ENCODE assay signal across 13 cellular contexts in the genomic region with DNA sequence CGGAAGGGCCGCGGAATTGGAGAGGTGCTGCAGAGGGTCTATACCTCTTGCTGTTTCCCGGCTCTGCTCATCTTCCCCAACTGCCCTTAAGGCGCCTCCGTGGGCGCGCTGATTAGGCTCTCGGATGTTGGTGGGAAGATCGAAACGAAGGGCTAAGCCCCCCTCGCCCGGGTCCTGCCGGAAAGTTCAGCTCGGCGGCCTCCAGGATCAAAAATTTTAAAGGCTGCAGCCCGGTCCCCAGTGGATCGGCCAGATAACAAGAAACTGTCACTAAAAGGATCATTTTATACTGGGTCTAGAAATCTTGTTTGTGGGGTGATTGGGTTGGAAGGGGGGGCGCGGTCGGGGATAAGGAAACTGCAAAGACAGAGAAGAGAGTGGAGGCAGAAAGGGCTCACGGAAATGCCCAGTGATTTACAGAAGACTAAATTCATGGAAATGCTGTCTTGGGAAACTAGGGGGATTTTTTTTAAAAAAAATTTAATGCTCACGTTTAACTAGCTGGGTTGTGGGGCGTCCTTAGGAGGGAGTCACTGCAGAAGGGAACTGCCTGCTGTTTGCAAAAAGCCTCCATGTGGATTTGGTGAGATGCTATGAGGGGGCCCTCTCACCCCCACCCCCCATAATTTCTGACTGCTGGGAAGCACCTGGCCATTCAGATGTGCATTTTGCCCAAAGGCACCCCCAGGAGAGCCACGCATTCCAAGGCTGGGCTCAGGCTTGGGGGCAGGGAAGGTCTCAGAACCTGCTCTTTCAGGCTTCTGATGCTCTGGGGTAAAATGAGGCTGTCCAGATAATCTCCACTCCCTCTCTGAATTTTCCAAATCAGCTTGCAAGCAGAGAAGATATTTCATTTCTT. TPM values are rescaled to one million over a fixed set of nuclear protein-coding genes. Genes with fewer than 3 reads are reported as not detected.
DNase-seq lines count a peak whose midpoint lies in the region; ATAC-seq and TF ChIP-seq lines count a peak whose summit lies in the region.
"Had no signal": no experiment of that assay in that cellular context is flagged by ENCODE, and none has a peak within 500 bp of the region (broad histone marks: within the 10 kb centered on the region; RNA-seq: fewer than 3 reads in every experiment).

No MANE protein-coding gene starts in this region.

- H3K36me3 Mint-ChIP-seq in Caco-2 (ENCODE audit: insufficient read depth, unreplicated experiment) = peaks cover 66% of the 10 kb centered on the region
- no peaks in the 10 kb centered on the region for H3K36me3 Mint-ChIP-seq in activated CD8-positive, alpha-beta memory T cell treated with anti-CD3 and anti-CD28 coated beads, Interleukin-2, amount 10 ng/mL, durations not matched to agents 7 days and 5 days

- H3K9me3 ChIP-seq in Caco-2 = no peaks in the 10 kb centered on the region
- no peaks in the 10 kb centered on the region for H3K9me3 ChIP-seq in Peyer's patch
- no peaks in the 10 kb centered on the region for H3K9me3 ChIP-seq in left lung
- no peaks in the 10 kb centered on the region for H3K9me3 ChIP-seq in sigmoid colon
- H3K9me3 ChIP-seq: mucosa of descending colon had no signal

- no peak for TF ChIP-seq EP300 in sigmoid colon (IDR thresholded peaks at IDR 0.05)

- intact Hi-C loops in Caco-2 (cut with micrococcal nuclease; ENCODE audit: unreplicated experiment) (loop anchor here (2.0 kb wide), 1 partner anchor 17 kb away; no protein-coding TSS in a partner anchor), left lung (cut with DNase I) (no loop called here), sigmoid colon (cut with DNase I) (no loop called here)

- 3 to 6% methylated on average over 25 of the region's 25 CpGs for WGBS in sigmoid colon, 2 donors

- DNase-seq in Caco-2 (no peak), Peyer's patch (no peak), left lung (no peak), sigmoid colon (no peak), NOMO-1 treated with dmso at 0.1 percent for 144 hours (lab: John Stamatoyannopoulos, UW; ENCODE audit: unreplicated experiment) (no peak)
- DNase-seq in activated CD8-positive, alpha-beta memory T cell treated with anti-CD3 and anti-CD28 coated beads, Interleukin-2, amount 10 ng/mL, durations not matched to agents 7 days and 5 days = no peak
- DNase-seq: stimulated activated CD4-positive, alpha-beta T cell treated with anti-CD3 and anti-CD28 coated beads, Interleukin-2, amount 100 ng/mL, for 24 hours; substantia nigra had no signal

- H3K36me3 ChIP-seq in Caco-2 (ENCODE audit: control insufficient read depth, insufficient read depth, low read length) (peaks cover 6% of the 10 kb centered on the region), Peyer's patch (no peaks in the 10 kb centered on the region), left lung (no peaks in the 10 kb centered on the region), sigmoid colon (no peaks in the 10 kb centered on the region)

- H3K27ac Mint-ChIP-seq in Caco-2 (ENCODE audit: unreplicated experiment) = peak overlapping the region; percentile 66
- no peak overlapping the region for H3K27ac Mint-ChIP-seq in activated CD8-positive, alpha-beta memory T cell treated with anti-CD3 and anti-CD28 coated beads, Interleukin-2, amount 10 ng/mL, durations not matched to agents 7 days and 5 days

- peak overlapping the region; percentile 52 for H3K4me3 Mint-ChIP-seq in Caco-2 (ENCODE audit: unreplicated experiment)
- no peak overlapping the region for H3K4me3 Mint-ChIP-seq in activated CD8-positive, alpha-beta memory T cell treated with anti-CD3 and anti-CD28 coated beads, Interleukin-2, amount 10 ng/mL, durations not matched to agents 7 days and 5 days

- H3K4me3 ChIP-seq in Caco-2 (ENCODE audit: low read depth, low read length) (peak overlapping the region; percentile 34), Peyer's patch (peak overlapping the region; percentile 4 to 77 (median 46)), left lung (peak overlapping the region; percentile 7 to 27), sigmoid colon (peak overlapping the region in 3 of 4 donors; percentile 7 to 40 (median 33))
- H3K4me3 ChIP-seq: mucosa of descending colon had no signal

- H3K27ac ChIP-seq in Peyer's patch = peak overlapping the region in 3 of 4 donors; percentile 84 to 98 (median 92)
- no peak overlapping the region for H3K27ac ChIP-seq in left lung
- H3K27ac ChIP-seq in sigmoid colon = no peak overlapping the region

- ATAC-seq in left lung (no peak), HG02870 (IDR thresholded peaks at IDR 0.05; ENCODE audit: unreplicated experiment) (no peak), HG02759 (IDR thresholded peaks at IDR 0.05; ENCODE audit: unreplicated experiment) (no peak)
- ATAC-seq in activated CD8-positive, alpha-beta memory T cell treated with anti-CD3 and anti-CD28 coated beads, Interleukin-2, amount 10 ng/mL, durations not matched to agents 7 days and 5 days = no peak

- TF ChIP-seq CTCF in Caco-2 (IDR thresholded peaks at IDR 0.05; ENCODE audit: insufficient read depth in 1 of 2, low read depth in 1 of 2, low read length in 1 of 2, severe bottlenecking in 1 of 2, unreplicated experiment in 1 of 2) (no peak), Peyer's patch (IDR thresholded peaks at IDR 0.05) (no peak), left lung (IDR thresholded peaks at IDR 0.05) (no peak), sigmoid colon (IDR thresholded peaks at IDR 0.05) (no peak)

- H3K9me3 Mint-ChIP-seq in Caco-2 (ENCODE audit: unreplicated experiment) = no peaks in the 10 kb centered on the region
- no peaks in the 10 kb centered on the region for H3K9me3 Mint-ChIP-seq in activated CD8-positive, alpha-beta memory T cell treated with anti-CD3 and anti-CD28 coated beads, Interleukin-2, amount 10 ng/mL, durations not matched to agents 7 days and 5 days (ENCODE audit: low read depth)

- POLR2A ChIA-PET in Caco-2 (lab: Charles Lee) = interaction anchor here (0.5 to 1.9 kb wide), 5 partner anchors 8 to 155 kb away, joined by 4 to 16 read pairs (median 4); partner anchors contain the start of gene CDX2

- H3K27me3 ChIP-seq in Caco-2 (replicated peaks; ENCODE audit: control insufficient read depth, insufficient read depth, low read length) (no peaks in the 10 kb centered on the region), Peyer's patch (peaks cover 7 to 11% of the 10 kb centered on the region in 2 donors), left lung (peaks cover 96 to 100% of the 10 kb centered on the region in 2 donors), sigmoid colon (peaks cover 56 to 100% (median 68%) of the 10 kb centered on the region in 3 donors)

- BruUV-seq in Caco-2 (replicated peaks; lab: Mats Ljungman, UMichigan) = no TSS peak

- TF ChIP-seq POLR2A in Peyer's patch (IDR thresholded peaks at IDR 0.05) = no peak
- TF ChIP-seq POLR2A in sigmoid colon (IDR thresholded peaks at IDR 0.05) = no peak

- H3K4me1 ChIP-seq in Caco-2 (peaks cover 79% of the 10 kb centered on the region), Peyer's patch (peaks cover 0 to 47% (median 12%) of the 10 kb centered on the region in 4 donors), left lung (peaks cover 13 to 24% of the 10 kb centered on the region in 2 donors), sigmoid colon (peaks cover 0 to 21% (median 17%) of the 10 kb centered on the region in 4 donors)

- H3K27me3 Mint-ChIP-seq in Caco-2 (ENCODE audit: insufficient read depth, unreplicated experiment) = no peaks in the 10 kb centered on the region
- peaks cover 90% of the 10 kb centered on the region for H3K27me3 Mint-ChIP-seq in activated CD8-positive, alpha-beta memory T cell treated with anti-CD3 and anti-CD28 coated beads, Interleukin-2, amount 10 ng/mL, durations not matched to agents 7 days and 5 days

- H3K4me1 Mint-ChIP-seq in Caco-2 (ENCODE audit: low read depth, unreplicated experiment) = peaks cover 25% of the 10 kb centered on the region
- peaks cover 3% of the 10 kb centered on the region for H3K4me1 Mint-ChIP-seq in activated CD8-positive, alpha-beta memory T cell treated with anti-CD3 and anti-CD28 coated beads, Interleukin-2, amount 10 ng/mL, durations not matched to agents 7 days and 5 days

- CTCF ChIA-PET in Caco-2 (lab: Charles Lee) = interaction anchor here (0.6 to 1.7 kb wide), 9 partner anchors 7 to 135 kb away, joined by 3 to 12 read pairs (median 4); partner anchors contain the start of gene CDX2
- CTCF ChIA-PET in activated CD8-positive, alpha-beta memory T cell treated with anti-CD3 and anti-CD28 coated beads, Interleukin-2, amount 10 ng/mL, durations not matched to agents 7 days and 5 days (lab: Charles Lee) = interaction anchor here (1.2 to 2.1 kb wide), 5 partner anchors 15 to 599 kb away, joined by 3 to 7 read pairs (median 6); no protein-coding TSS in a partner anchor

RNA-seq across cellular contexts. Expression of gene CDX2, which starts 7.7 kb away (rescaled TPM):
- total RNA-seq in Caco-2 (2022) = 104 and 109 TPM in 2 replicates
- 100 to 1,000 TPM in 3 of 4 donors, 10 to 100 TPM in 1; 33.0 to 182 (median 136) TPM for total RNA-seq in Peyer's patch
- not detected for total RNA-seq in left lung
- not detected for total RNA-seq in sigmoid colon
- 100 to 1,000 TPM; 146 to 220 (median 168) TPM for polyA plus RNA-seq in sigmoid colon
- not detected for total RNA-seq in activated CD8-positive, alpha-beta memory T cell treated with anti-CD3 and anti-CD28 coated beads, Interleukin-2, amount 10 ng/mL, durations not matched to agents 7 days and 5 days
- total RNA-seq: bronchial epithelial cell, fibroblast of villous mesenchyme had no signal

RNA-seq across cellular contexts. Expression of gene URAD, which starts 27.0 kb away (rescaled TPM):
- total RNA-seq in Caco-2 (2022) (5.2 and 8.1 TPM in 2 replicates), Peyer's patch (100 to 1,000 TPM in 2 of 4 donors, 10 to 100 TPM in 2; 38.0 to 144 (median 99.0) TPM), left lung (not detected), sigmoid colon (not detected)
- 10 to 100 TPM; 15.4 to 30.6 (median 20.8) TPM for polyA plus RNA-seq in sigmoid colon
- total RNA-seq in activated CD8-positive, alpha-beta memory T cell treated with anti-CD3 and anti-CD28 coated beads, Interleukin-2, amount 10 ng/mL, durations not matched to agents 7 days and 5 days = not detected
- total RNA-seq: bronchial epithelial cell, fibroblast of villous mesenchyme had no signal

RNA-seq across cellular contexts. Expression of gene PDX1, which starts 41.7 kb away (rescaled TPM):
- 3.7 and 3.9 TPM in 2 replicates for total RNA-seq in Caco-2 (2022)
- not detected for total RNA-seq in Peyer's patch
- total RNA-seq in left lung = not detected
- total RNA-seq in sigmoid colon = not detected
- under 1 TPM in 2 of 3 donors, not detected in 1; under 0.01 to 0.39 TPM for polyA plus RNA-seq in sigmoid colon
- total RNA-seq in activated CD8-positive, alpha-beta memory T cell treated with anti-CD3 and anti-CD28 coated beads, Interleukin-2, amount 10 ng/mL, durations not matched to agents 7 days and 5 days = not detected
- total RNA-seq: bronchial epithelial cell, fibroblast of villous mesenchyme had no signal

Comparison
In these comparisons a context has a peak if more than half of its experiments do, and no peak if none do; other contexts are left out.
1. H3K27ac ChIP-seq: peak in Peyer's patch (3 of 4); none in left lung (0 of 2) and sigmoid colon (0 of 4).
2. RNA of gene CDX2, which starts 7.7 kb away (total RNA-seq): 33.0 to 182 TPM in Peyer's patch and 104 to 109 TPM in Caco-2; not detected in left lung, not detected in sigmoid colon and not detected in activated CD8-positive, alpha-beta memory T cell treated with anti-CD3 and anti-CD28 coated beads, Interleukin-2, amount 10 ng/mL, durations not matched to agents 7 days and 5 days; every median in the first group is over 10 times any median in the second.
3. Peak in every context shown above with its lines, with median percentiles within 50 percentile points of each other: H3K4me3 ChIP-seq.